In genomic region chrX:107673933-107674479, GRCh38 we compare ENCODE assay signal across 8 cellular contexts. TPM values are rescaled to one million over a fixed set of nuclear protein-coding genes. Genes with fewer than 3 reads are reported as not detected.
DNase-seq lines count a peak whose midpoint lies in the region; ATAC-seq and TF ChIP-seq lines count a peak whose summit lies in the region.

No MANE protein-coding gene starts in this region.

- no peaks in the 10 kb centered on the region for H3K9me2 ChIP-seq in Karpas-422 (replicated peaks; ENCODE audit: insufficient read depth, low read length)

- H3K4me1 Mint-ChIP-seq in natural killer cell treated with Interleukin-12 subunit alpha and Interleukin-12 subunit beta and Interleukin-15 and Interleukin-18, amount 100 ng/mL, for 72 hours (ENCODE audit: low read depth in 2 of 2), result peaks cover 24 to 43% of the 10 kb centered on the region in 2 donors
- H3K4me1 Mint-ChIP-seq in mesothelial cell of epicardium, result peaks cover 22% of the 10 kb centered on the region

- H3K4me2 ChIP-seq in Karpas-422 (ENCODE audit: low read depth, low read length, poor library complexity, severe bottlenecking), result peak overlapping the region; percentile 59

- intact Hi-C loops in colonic mucosa (cut with DNase I), result no loop called here

- H3K9me3 ChIP-seq in Karpas-422 (ENCODE audit: low read length), result no peaks in the 10 kb centered on the region
- H3K9me3 ChIP-seq in colonic mucosa, result no peaks in the 10 kb centered on the region
- no peaks in the 10 kb centered on the region for H3K9me3 ChIP-seq in stomach smooth muscle (ENCODE audit: control insufficient read depth in 2 of 2, low read length in 2 of 2)

- no peak for TF ChIP-seq CTCF in colonic mucosa (IDR thresholded peaks at IDR 0.05)
- TF ChIP-seq CTCF in mesothelial cell of epicardium (IDR thresholded peaks at IDR 0.05; ENCODE audit: unreplicated experiment), result no peak

- H3K9ac ChIP-seq in Karpas-422 (ENCODE audit: low read length), result peak overlapping the region; percentile 67
- peak overlapping the region; percentile 45 to 68 for H3K9ac ChIP-seq in colonic mucosa (ENCODE audit: low read depth in 2 of 2, low read length in 2 of 2)
- H3K9ac ChIP-seq in stomach smooth muscle (ENCODE audit: low read length in 2 of 2), result peak overlapping the region; percentile 17 to 29

- H3K4me3 ChIP-seq in Karpas-422 (ENCODE audit: low read length), result peak overlapping the region; percentile 41
- no peak overlapping the region for H3K4me3 ChIP-seq in colonic mucosa
- no peak overlapping the region for H3K4me3 ChIP-seq in stomach smooth muscle (ENCODE audit: low read length in 2 of 2)

- H3K36me3 Mint-ChIP-seq in natural killer cell treated with Interleukin-12 subunit alpha and Interleukin-12 subunit beta and Interleukin-15 and Interleukin-18, amount 100 ng/mL, for 72 hours, result no peaks in the 10 kb centered on the region
- H3K36me3 Mint-ChIP-seq in mesothelial cell of epicardium, result no peaks in the 10 kb centered on the region

- H3K27me3 ChIP-seq in Karpas-422 (ENCODE audit: low read length), result no peaks in the 10 kb centered on the region
- no peaks in the 10 kb centered on the region for H3K27me3 ChIP-seq in colonic mucosa
- peaks cover 0 to 6% of the 10 kb centered on the region in 2 donors for H3K27me3 ChIP-seq in stomach smooth muscle (ENCODE audit: control insufficient read depth in 1 of 2, insufficient read depth in 2 of 2, low read length in 2 of 2)

- ATAC-seq in GM21576 (IDR thresholded peaks at IDR 0.05; ENCODE audit: unreplicated experiment), result peak; percentile 91
- peak; percentile 87 to 90 for ATAC-seq in natural killer cell treated with Interleukin-12 subunit alpha and Interleukin-12 subunit beta and Interleukin-15 and Interleukin-18, amount 100 ng/mL, for 72 hours

- no peaks in the 10 kb centered on the region for H4K20me1 ChIP-seq in Karpas-422 (ENCODE audit: insufficient read depth, low read depth, low read length)

- H3K4me1 ChIP-seq in Karpas-422 (ENCODE audit: low read length) (peaks cover 64% of the 10 kb centered on the region), colonic mucosa (no peaks in the 10 kb centered on the region), stomach smooth muscle (ENCODE audit: control insufficient read depth, insufficient read depth, low read length) (peaks cover 19% of the 10 kb centered on the region)

- H3K36me3 ChIP-seq in Karpas-422 (ENCODE audit: insufficient read depth, low read length), result no peaks in the 10 kb centered on the region
- H3K36me3 ChIP-seq in colonic mucosa, result no peaks in the 10 kb centered on the region
- no peaks in the 10 kb centered on the region for H3K36me3 ChIP-seq in stomach smooth muscle (ENCODE audit: control insufficient read depth in 2 of 2, insufficient read depth in 2 of 2, low read length in 2 of 2)

- peak overlapping the region; percentile 93 for H3K27ac ChIP-seq in Karpas-422 (ENCODE audit: low read length)
- peak overlapping the region; percentile 75 for H3K27ac ChIP-seq in colonic mucosa
- H3K27ac ChIP-seq in stomach smooth muscle (ENCODE audit: low read length), result peak overlapping the region; percentile 81

- H3K27me3 Mint-ChIP-seq in natural killer cell treated with Interleukin-12 subunit alpha and Interleukin-12 subunit beta and Interleukin-15 and Interleukin-18, amount 100 ng/mL, for 72 hours, result peaks cover 0 to 14% of the 10 kb centered on the region in 2 donors
- H3K27me3 Mint-ChIP-seq in mesothelial cell of epicardium (ENCODE audit: low read depth), result no peaks in the 10 kb centered on the region

- H3K27ac Mint-ChIP-seq in natural killer cell treated with Interleukin-12 subunit alpha and Interleukin-12 subunit beta and Interleukin-15 and Interleukin-18, amount 100 ng/mL, for 72 hours, result peak overlapping the region; percentile 62 to 69
- H3K27ac Mint-ChIP-seq in mesothelial cell of epicardium, result no peak overlapping the region

- H3K79me2 ChIP-seq in Karpas-422 (ENCODE audit: low read length), result no peaks in the 10 kb centered on the region

- peak; percentile 84 for DNase-seq in CMK (ENCODE audit: low read depth)
- peak; percentile 90 for DNase-seq in Karpas-422
- peak; percentile 86 for DNase-seq in activated CD4-positive, alpha-beta T cell treated with anti-CD3 and anti-CD28 coated beads for 4 hours
- peak; percentile 65 for DNase-seq in colonic mucosa
- DNase-seq in natural killer cell treated with Interleukin-12 subunit alpha and Interleukin-12 subunit beta and Interleukin-15 and Interleukin-18, amount 100 ng/mL, for 72 hours (ENCODE audit: low spot score), result peak; percentile 84
- DNase-seq in mesothelial cell of epicardium (ENCODE audit: low spot score in 2 of 2, unreplicated experiment in 2 of 2), result no peak

- peak overlapping the region; percentile 75 for H3K4me3 Mint-ChIP-seq in natural killer cell treated with Interleukin-12 subunit alpha and Interleukin-12 subunit beta and Interleukin-15 and Interleukin-18, amount 100 ng/mL, for 72 hours
- H3K4me3 Mint-ChIP-seq in mesothelial cell of epicardium, result no peak overlapping the region

- no peak overlapping the region for H2AFZ ChIP-seq in Karpas-422 (ENCODE audit: low read length)

- no peaks in the 10 kb centered on the region for H3K9me3 Mint-ChIP-seq in natural killer cell treated with Interleukin-12 subunit alpha and Interleukin-12 subunit beta and Interleukin-15 and Interleukin-18, amount 100 ng/mL, for 72 hours
- H3K9me3 Mint-ChIP-seq in mesothelial cell of epicardium, result peaks cover 15% of the 10 kb centered on the region

RNA-seq across cellular contexts. Expression of gene PRPS1, which starts 45.7 kb away (rescaled TPM):
- total RNA-seq in Karpas-422 (2014; rRNA removed; shearing (Covaris generic); ENCODE audit: low replicate concordance), result 50.7 and 69.7 TPM in 2 replicates
- 10 to 100 TPM; 12.2 to 20.3 TPM for total RNA-seq in colonic mucosa
- 100 to 1,000 TPM in 1 of 2 donors, 10 to 100 TPM in 1; 59.2 to 104 TPM for total RNA-seq in natural killer cell treated with Interleukin-12 subunit alpha and Interleukin-12 subunit beta and Interleukin-15 and Interleukin-18, amount 100 ng/mL, for 72 hours
- total RNA-seq in mesothelial cell of epicardium, result 28.3 to 32.1 TPM (median 30.0 TPM) in 3 replicates

Comparison
In these comparisons a context has a peak if more than half of its experiments do, and no peak if none do; other contexts are left out.
1. DNase-seq: peak in CMK (single experiment), Karpas-422 (single experiment), activated CD4-positive, alpha-beta T cell treated with anti-CD3 and anti-CD28 coated beads for 4 hours (2 of 2), colonic mucosa (single experiment) and natural killer cell treated with Interleukin-12 subunit alpha and Interleukin-12 subunit beta and Interleukin-15 and Interleukin-18, amount 100 ng/mL, for 72 hours (single experiment); none in mesothelial cell of epicardium (0 of 2).
2. Peak in every context shown above with its lines, with median percentiles within 50 percentile points of each other: H3K27ac ChIP-seq and H3K9ac ChIP-seq.